In the genomic region with DNA sequence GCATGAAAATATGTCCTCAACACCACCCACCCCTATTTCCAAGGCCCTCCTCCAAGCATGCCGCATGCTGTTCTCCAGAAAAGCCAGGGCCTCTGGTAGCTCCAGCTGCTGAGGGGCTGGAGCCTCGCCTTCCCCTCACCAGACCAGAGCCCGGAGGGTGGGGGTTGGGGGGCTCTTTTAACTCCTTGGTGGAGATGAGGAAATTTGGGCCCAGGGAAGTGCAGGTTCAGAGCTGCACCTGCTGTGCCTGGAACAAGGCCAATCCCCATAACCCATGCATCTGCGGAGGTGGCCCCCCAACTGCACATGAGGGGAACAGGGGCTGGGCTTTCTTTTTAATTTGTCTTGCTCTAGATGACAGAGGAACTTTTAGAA, we compare ENCODE assay signal across 8 cellular contexts. TPM values are rescaled to one million over a fixed set of nuclear protein-coding genes. Genes with fewer than 3 reads are reported as not detected.
DNase-seq lines count a peak whose midpoint lies in the region; ATAC-seq and TF ChIP-seq lines count a peak whose summit lies in the region.

No MANE protein-coding gene starts in this region.

- no peak for TF ChIP-seq POLR2A in sigmoid colon (IDR thresholded peaks at IDR 0.05)

- H3K27ac ChIP-seq in GM23338 (ENCODE audit: low read depth) = no peak overlapping the region
- peak overlapping the region; percentile 81 to 92 (median 88) for H3K27ac ChIP-seq in sigmoid colon

- no peak for TF ChIP-seq CTCF in GM23338 (conservative IDR thresholded peaks at IDR 0.05; ENCODE audit: low read depth in 2 of 2)
- no peak for TF ChIP-seq CTCF in fibroblast of villous mesenchyme (IDR thresholded peaks at IDR 0.05; ENCODE audit: insufficient read depth, low read depth, low read length)
- TF ChIP-seq CTCF in sigmoid colon (IDR thresholded peaks at IDR 0.05) = no peak

- peaks cover 3% of the 10 kb centered on the region; the same call in 1 of the 2 replicates for H4K20me1 ChIP-seq in GM23338 (replicated peaks; ENCODE audit: insufficient read depth)

- H3K27me3 ChIP-seq in GM23338 (ENCODE audit: insufficient read depth) (no peaks in the 10 kb centered on the region), sigmoid colon (no peaks in the 10 kb centered on the region)

- H3K4me3 Mint-ChIP-seq in GM23338 = peak overlapping the region; percentile 66
- peak overlapping the region; percentile 75 for H3K4me3 Mint-ChIP-seq in T-helper 17 cell

- 50 to 59% methylated on average over 4 of the region's 4 CpGs for WGBS in sigmoid colon, 2 donors

- no peaks in the 10 kb centered on the region for H3K9me2 ChIP-seq in GM23338 (ENCODE audit: insufficient read depth)

- H3K36me3 ChIP-seq in GM23338 (ENCODE audit: insufficient read depth) = no peaks in the 10 kb centered on the region
- no peaks in the 10 kb centered on the region for H3K36me3 ChIP-seq in sigmoid colon

- H3K27me3 Mint-ChIP-seq in GM23338 (ENCODE audit: insufficient read depth, low read depth, poor library complexity) (peaks cover 15% of the 10 kb centered on the region), T-helper 17 cell (no peaks in the 10 kb centered on the region)

- peak overlapping the region; percentile 51; the same call in 1 of the 2 replicates for H3K4me3 ChIP-seq in GM23338
- peak overlapping the region; percentile 56 for H3K4me3 ChIP-seq in fibroblast of villous mesenchyme (ENCODE audit: low read depth, low read length)
- peak overlapping the region in 3 of 4 donors; percentile 63 to 72 (median 64) for H3K4me3 ChIP-seq in sigmoid colon

- H3K36me3 Mint-ChIP-seq in GM23338 (ENCODE audit: low read depth) (peaks cover 6% of the 10 kb centered on the region; the same call in 1 of the 3 replicates), T-helper 17 cell (ENCODE audit: low read depth) (peaks cover 2% of the 10 kb centered on the region)

- H3K27ac Mint-ChIP-seq in GM23338 = no peak overlapping the region
- peak overlapping the region; percentile 98 for H3K27ac Mint-ChIP-seq in T-helper 17 cell

- peaks cover 8% of the 10 kb centered on the region; the same call in 1 of the 2 replicates for H3F3A ChIP-seq in GM23338 (replicated peaks; ENCODE audit: low read depth)

- no peak for ATAC-seq in GM23338
- ATAC-seq in T-helper 17 cell = no peak

- peak overlapping the region; percentile 75 for H3K4me2 ChIP-seq in GM23338

- H3K9me3 ChIP-seq in T-helper 17 cell (ENCODE audit: control insufficient read depth, low read length, poor library complexity, severe bottlenecking) = no peaks in the 10 kb centered on the region
- H3K9me3 ChIP-seq in sigmoid colon = no peaks in the 10 kb centered on the region

- H3K4me1 Mint-ChIP-seq in GM23338 (peaks cover 39% of the 10 kb centered on the region), T-helper 17 cell (peaks cover 41% of the 10 kb centered on the region)

- TF ChIP-seq EP300 in sigmoid colon (IDR thresholded peaks at IDR 0.05) = no peak

- peaks cover 7% of the 10 kb centered on the region; the same call in 1 of the 2 replicates for H3K79me2 ChIP-seq in GM23338 (replicated peaks; ENCODE audit: insufficient read depth)

- H3K4me1 ChIP-seq in GM23338 (ENCODE audit: insufficient read depth) (peaks cover 8% of the 10 kb centered on the region), sigmoid colon (peaks cover 0 to 65% (median 42%) of the 10 kb centered on the region in 4 donors)

- intact Hi-C loops in sigmoid colon (cut with DNase I) = loop anchor here (2.0 to 5.0 kb wide), 2 partner anchors 55 to 97 kb away; no protein-coding TSS in a partner anchor

- peak overlapping the region; percentile 98 for H2AFZ ChIP-seq in GM23338

- H3K9me3 Mint-ChIP-seq in GM23338 = no peaks in the 10 kb centered on the region

- DNase-seq in GM23338 (ENCODE audit: low spot score) (no peak), T-helper 17 cell (no peak), fibroblast of villous mesenchyme (ENCODE audit: low read depth) (no peak), sigmoid colon (no peak), AG08395 (ENCODE audit: low spot score) (no peak), COLO829 (ENCODE audit: low spot score) (no peak)
- DNase-seq in activated effector memory CD4-positive, alpha-beta T cell treated with anti-CD3 and anti-CD28 coated beads, Interleukin-2, amount 50 U/mL, for 16 hours = no peak
- DNase-seq in activated CD4-positive, alpha-beta T cell treated with anti-CD3 and anti-CD28 coated beads, Interleukin-2, amount 50 U/mL, for 48 hours = no peak

TF ChIP-seq in GM23338, 12 proteins besides CTCF, POLR2A, EP300 and RAD21:
- TF ChIP-seq, protein P1, sequence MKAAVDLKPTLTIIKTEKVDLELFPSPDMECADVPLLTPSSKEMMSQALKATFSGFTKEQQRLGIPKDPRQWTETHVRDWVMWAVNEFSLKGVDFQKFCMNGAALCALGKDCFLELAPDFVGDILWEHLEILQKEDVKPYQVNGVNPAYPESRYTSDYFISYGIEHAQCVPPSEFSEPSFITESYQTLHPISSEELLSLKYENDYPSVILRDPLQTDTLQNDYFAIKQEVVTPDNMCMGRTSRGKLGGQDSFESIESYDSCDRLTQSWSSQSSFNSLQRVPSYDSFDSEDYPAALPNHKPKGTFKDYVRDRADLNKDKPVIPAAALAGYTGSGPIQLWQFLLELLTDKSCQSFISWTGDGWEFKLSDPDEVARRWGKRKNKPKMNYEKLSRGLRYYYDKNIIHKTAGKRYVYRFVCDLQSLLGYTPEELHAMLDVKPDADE (IDR thresholded peaks at IDR 0.05) = no peak
- TF ChIP-seq ZNF114 (CRISPR knock-in tag; IDR thresholded peaks at IDR 0.05) = no peak

RNA-seq across cellular contexts. Expression of a gene that starts 0.7 kb away (rescaled TPM):
- 88.2 and 93.2 TPM in 2 replicates for total RNA-seq in GM23338 (2014; rRNA removed; shearing (Covaris generic))
- polyA plus RNA-seq in GM23338 (2016; fragmentation: Nextera tagmentation; extraction: Ambion mirVana) (17.9 and 19.9 TPM in 2 replicates), sigmoid colon (10 to 100 TPM in 1 of 3 donors, 1 to 10 TPM in 2; 4.6 to 28.9 (median 6.6) TPM)
- total RNA-seq in T-helper 17 cell (10 to 100 TPM; 24.5 to 25.2 TPM), fibroblast of villous mesenchyme (23.7 and 24.5 TPM in 2 replicates), sigmoid colon (10 to 100 TPM; 15.5 to 37.4 (median 19.7) TPM)

RNA-seq across cellular contexts. Expression of a gene that starts 20.4 kb away (rescaled TPM):
- total RNA-seq in GM23338 (2014; rRNA removed; shearing (Covaris generic)) = 22.7 and 23.5 TPM in 2 replicates
- 13.4 and 14.8 TPM in 2 replicates for polyA plus RNA-seq in GM23338 (2016; fragmentation: Nextera tagmentation; extraction: Ambion mirVana)
- total RNA-seq in T-helper 17 cell = 10 to 100 TPM; 30.4 to 37.4 TPM
- 46.6 and 47.4 TPM in 2 replicates for total RNA-seq in fibroblast of villous mesenchyme
- total RNA-seq in sigmoid colon = 100 to 1,000 TPM; 106 to 150 (median 121) TPM
- 10 to 100 TPM; 26.1 to 38.4 (median 36.1) TPM for polyA plus RNA-seq in sigmoid colon

RNA-seq across cellular contexts. Expression of a gene that starts 59.9 kb away (rescaled TPM):
- total RNA-seq in GM23338 (2014; rRNA removed; shearing (Covaris generic)) = 20.9 and 24.1 TPM in 2 replicates
- polyA plus RNA-seq in GM23338 (2016; fragmentation: Nextera tagmentation; extraction: Ambion mirVana) = 21.2 and 21.9 TPM in 2 replicates
- total RNA-seq in T-helper 17 cell = under 1 TPM in 1 of 2 donors, not detected in 1; 0.31 TPM
- total RNA-seq in fibroblast of villous mesenchyme = 2.9 and 3.5 TPM in 2 replicates
- not detected for total RNA-seq in sigmoid colon
- polyA plus RNA-seq in sigmoid colon = 1 to 10 TPM in 1 of 3 donors, under 1 TPM in 1, not detected in 1; 0.46 to 1.9 TPM
